ENCODE assay signal across 28 cellular contexts in genomic region chr13:74871671-74872070, GRCh38.
DNase-seq lines count a peak whose midpoint lies in the region; ATAC-seq and TF ChIP-seq lines count a peak whose summit lies in the region.
"Had no signal": no experiment of that assay in that cellular context is flagged by ENCODE, and none has a peak within 500 bp of the region (broad histone marks: within the 10 kb centered on the region; RNA-seq: fewer than 3 reads in every experiment).

No MANE protein-coding gene starts in this region.

- DNase-seq in BJ (ENCODE audit: low read depth) (peak; percentile 56), HT-29 (ENCODE audit: low spot score) (peak; percentile 97), amniotic epithelial cell (ENCODE audit: low read depth) (peak; percentile 24), renal cortical epithelial cell (ENCODE audit: low read depth) (peak; percentile 22), neural progenitor cell (ENCODE audit: low spot score) (no peak)
- DNase-seq in natural killer cell treated with Interleukin-12 subunit alpha and Interleukin-12 subunit beta and Interleukin-15 and Interleukin-18, amount 100 ng/mL, for 72 hours (ENCODE audit: low spot score): no peak
- DNase-seq: activated CD4-positive, alpha-beta T cell treated with anti-CD3 and anti-CD28 coated beads for 1 hour; activated effector memory CD4-positive, alpha-beta T cell treated with Interleukin-2 at 50 U/mL for 16 hours; activated T-cell treated with anti-CD3 and anti-CD28 coated beads for 4 hours; left lung; mesendoderm; NCI-H1436; NCI-H2081 treated with DMSO at 0.1 percent for 48 hours; NCI-H345; NCI-H748 treated with DMSO at 0.1 percent for 48 hours; retina; spleen; transverse colon had no signal

- H3K36me3 ChIP-seq in BJ (ENCODE audit: control insufficient read depth, insufficient read depth, low read length): no peaks in the 10 kb centered on the region
- H3K36me3 ChIP-seq in neural progenitor cell: no peaks in the 10 kb centered on the region
- H3K36me3 ChIP-seq: ascending aorta, cardiac muscle cell, left lung, SJSA1, spleen, transverse colon had no signal

- H3K27ac Mint-ChIP-seq in natural killer cell treated with Interleukin-12 subunit alpha and Interleukin-12 subunit beta and Interleukin-15 and Interleukin-18, amount 100 ng/mL, for 72 hours: no peak overlapping the region
- H3K27ac Mint-ChIP-seq in neural progenitor cell: no peak overlapping the region
- H3K27ac Mint-ChIP-seq: activated naive CD8-positive, alpha-beta T cell; GM23338 had no signal

- TF ChIP-seq CTCF in BJ (IDR thresholded peaks at IDR 0.05; ENCODE audit: insufficient read depth, low read depth, low read length) (no peak), neural progenitor cell (IDR thresholded peaks at IDR 0.05) (no peak)

- ATAC-seq in GM19463 (IDR thresholded peaks at IDR 0.05; ENCODE audit: unreplicated experiment) (no peak), GM19467 (IDR thresholded peaks at IDR 0.05; ENCODE audit: unreplicated experiment) (no peak)
- no peak for ATAC-seq in natural killer cell treated with Interleukin-12 subunit alpha and Interleukin-12 subunit beta and Interleukin-15 and Interleukin-18, amount 100 ng/mL, for 72 hours
- ATAC-seq: GM23338, K562, left lung had no signal

- CTCF ChIA-PET in BJ (lab: Yijun Ruan, JAX): interaction anchor here (1.1 kb wide), 1 partner anchor 12 kb away, joined by 3 read pairs; no protein-coding TSS in a partner anchor

- H2AFZ ChIP-seq in neural progenitor cell (replicated peaks): no peak overlapping the region
- H2AFZ ChIP-seq: GM23338 had no signal

- peaks cover 6% of the 10 kb centered on the region for H3K36me3 Mint-ChIP-seq in natural killer cell treated with Interleukin-12 subunit alpha and Interleukin-12 subunit beta and Interleukin-15 and Interleukin-18, amount 100 ng/mL, for 72 hours
- H3K36me3 Mint-ChIP-seq in neural progenitor cell: peaks cover 5% of the 10 kb centered on the region

- POLR2A ChIA-PET in BJ (lab: Charles Lee): no interaction called here

- H3K4me3 ChIP-seq in BJ (ENCODE audit: low read depth, low read length): no peak overlapping the region
- no peak overlapping the region for H3K4me3 ChIP-seq in neural progenitor cell
- H3K4me3 ChIP-seq: ascending aorta, cardiac muscle cell, coronary artery, GM23338, K562, left lung, SJSA1, spleen, transverse colon had no signal

- no peak overlapping the region for H3K4me3 Mint-ChIP-seq in natural killer cell treated with Interleukin-12 subunit alpha and Interleukin-12 subunit beta and Interleukin-15 and Interleukin-18, amount 100 ng/mL, for 72 hours
- no peak overlapping the region for H3K4me3 Mint-ChIP-seq in neural progenitor cell
- H3K4me3 Mint-ChIP-seq: activated naive CD8-positive, alpha-beta T cell; GM23338 had no signal

- no peak overlapping the region for H3K4me2 ChIP-seq in neural progenitor cell
- H3K4me2 ChIP-seq: GM23338 had no signal

- H3K27me3 ChIP-seq in BJ (ENCODE audit: control insufficient read depth, insufficient read depth, low read length): no peaks in the 10 kb centered on the region
- H3K27me3 ChIP-seq in neural progenitor cell: no peaks in the 10 kb centered on the region
- H3K27me3 ChIP-seq: ascending aorta, cardiac muscle cell, left lung, SJSA1, spleen, transverse colon had no signal

- no peaks in the 10 kb centered on the region for H3K27me3 Mint-ChIP-seq in natural killer cell treated with Interleukin-12 subunit alpha and Interleukin-12 subunit beta and Interleukin-15 and Interleukin-18, amount 100 ng/mL, for 72 hours
- no peaks in the 10 kb centered on the region for H3K27me3 Mint-ChIP-seq in neural progenitor cell (ENCODE audit: insufficient read depth, low read depth)

- H3K4me1 Mint-ChIP-seq in natural killer cell treated with Interleukin-12 subunit alpha and Interleukin-12 subunit beta and Interleukin-15 and Interleukin-18, amount 100 ng/mL, for 72 hours (ENCODE audit: low read depth in 2 of 2): no peaks in the 10 kb centered on the region
- no peaks in the 10 kb centered on the region for H3K4me1 Mint-ChIP-seq in neural progenitor cell
- H3K4me1 Mint-ChIP-seq: GM23338 had no signal

- H3K79me2 ChIP-seq in neural progenitor cell (ENCODE audit: low read depth): no peaks in the 10 kb centered on the region

- H3K9ac ChIP-seq in neural progenitor cell: no peak overlapping the region

- H3K4me1 ChIP-seq in neural progenitor cell: no peaks in the 10 kb centered on the region
- H3K4me1 ChIP-seq: ascending aorta, left lung, SJSA1, spleen, transverse colon had no signal

- H3F3A ChIP-seq in neural progenitor cell (ENCODE audit: low read depth): no peaks in the 10 kb centered on the region

- H3K27ac ChIP-seq in neural progenitor cell: no peak overlapping the region
- H3K27ac ChIP-seq: ascending aorta, C4-2B, cardiac muscle cell, coronary artery, left lung, SJSA1, spleen, transverse colon had no signal

- peaks cover 10% of the 10 kb centered on the region for H3K9me3 Mint-ChIP-seq in natural killer cell treated with Interleukin-12 subunit alpha and Interleukin-12 subunit beta and Interleukin-15 and Interleukin-18, amount 100 ng/mL, for 72 hours
- H3K9me3 Mint-ChIP-seq in neural progenitor cell: peaks cover 31% of the 10 kb centered on the region

- H4K20me1 ChIP-seq in neural progenitor cell (ENCODE audit: low read depth): no peaks in the 10 kb centered on the region

- H3K9me3 ChIP-seq in neural progenitor cell (ENCODE audit: low read depth): peaks cover 4% of the 10 kb centered on the region
- H3K9me3 ChIP-seq: ascending aorta, SJSA1 had no signal

Comparison
In these comparisons a context has a peak if more than half of its experiments do, and no peak if none do; other contexts are left out.
1. DNase-seq: peak in BJ (single experiment), HT-29 (single experiment), amniotic epithelial cell (single experiment) and renal cortical epithelial cell (single experiment); none in natural killer cell treated with Interleukin-12 subunit alpha and Interleukin-12 subunit beta and Interleukin-15 and Interleukin-18, amount 100 ng/mL, for 72 hours (single experiment) and neural progenitor cell (single experiment).